In the genomic region with DNA sequence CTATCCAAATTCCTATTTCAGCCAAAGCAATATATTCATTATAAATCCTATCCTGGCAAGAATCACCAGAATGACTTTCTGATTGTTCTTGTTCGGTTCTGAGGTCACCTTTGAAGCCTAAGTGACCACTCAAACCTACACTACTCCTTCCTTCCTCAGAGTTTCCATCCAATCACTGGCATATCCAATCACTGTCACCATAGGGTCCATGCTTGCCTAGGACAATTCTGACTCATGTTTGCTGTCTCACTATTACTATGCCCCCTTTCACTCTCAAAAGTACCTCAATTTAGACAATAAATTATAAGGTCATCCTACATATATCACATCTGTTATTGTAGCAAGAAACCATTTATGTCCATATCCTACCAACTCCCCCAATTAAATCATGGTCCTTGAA, we compare ENCODE assay signal across 17 cellular contexts.
"Had no signal": no experiment of that assay in that cellular context is flagged by ENCODE, and none has a peak within 500 bp of the region (broad histone marks: within the 10 kb centered on the region; RNA-seq: fewer than 3 reads in every experiment).

No MANE protein-coding gene starts in this region.

- H3K9me3 Mint-ChIP-seq: dendritic cell treated with granulocyte-macrophage colony-stimulating factor and Interleukin-4, amounts not matched to agents 40 ng/mL and 50 ng/mL, for 4 days; effector memory CD8-positive, alpha-beta T cell; memory B cell; naive thymus-derived CD4-positive, alpha-beta T cell had no signal

- H3K4me3 Mint-ChIP-seq: dendritic cell treated with granulocyte-macrophage colony-stimulating factor and Interleukin-4, amounts not matched to agents 40 ng/mL and 50 ng/mL, for 4 days; effector memory CD8-positive, alpha-beta T cell; memory B cell had no signal

- DNase-seq: activated CD4-positive, alpha-beta T cell treated with anti-CD3 and anti-CD28 coated beads, Interleukin-2, amount 50 U/mL, for 48 hours; activated CD4-positive, CD25-positive, alpha-beta regulatory T cell treated with anti-CD3 and anti-CD28 coated beads, Interleukin-2, amount 50 U/mL, for 72 hours; activated CD8-positive, alpha-beta memory T cell treated with anti-CD3 and anti-CD28 coated beads, Interleukin-2, amount 50 U/mL, for 48 hours; activated effector memory CD4-positive, alpha-beta T cell treated with Interleukin-2 at 50 U/mL for 16 hours; effector memory CD8-positive, alpha-beta T cell; foreskin melanocyte; kidney glomerular epithelial cell; left ventricle myocardium superior; mucosa of descending colon; naive thymus-derived CD4-positive, alpha-beta T cell; stimulated activated naive CD4-positive, alpha-beta T cell; T-helper 9 cell; upper lobe of left lung had no signal

- H3K36me3 Mint-ChIP-seq: memory B cell had no signal

- ATAC-seq: effector memory CD8-positive, alpha-beta T cell; left ventricle myocardium superior; mucosa of descending colon; naive thymus-derived CD4-positive, alpha-beta T cell had no signal

- H3K27me3 Mint-ChIP-seq: dendritic cell treated with granulocyte-macrophage colony-stimulating factor and Interleukin-4, amounts not matched to agents 40 ng/mL and 50 ng/mL, for 4 days; effector memory CD8-positive, alpha-beta T cell; memory B cell; naive thymus-derived CD4-positive, alpha-beta T cell had no signal

- H3K27ac ChIP-seq: ascending aorta, breast epithelium, upper lobe of left lung had no signal

- H3K27ac Mint-ChIP-seq: dendritic cell treated with granulocyte-macrophage colony-stimulating factor and Interleukin-4, amounts not matched to agents 40 ng/mL and 50 ng/mL, for 4 days; memory B cell had no signal
